Comparison of ENCODE assay signal across 8 cellular contexts in the genomic region with DNA sequence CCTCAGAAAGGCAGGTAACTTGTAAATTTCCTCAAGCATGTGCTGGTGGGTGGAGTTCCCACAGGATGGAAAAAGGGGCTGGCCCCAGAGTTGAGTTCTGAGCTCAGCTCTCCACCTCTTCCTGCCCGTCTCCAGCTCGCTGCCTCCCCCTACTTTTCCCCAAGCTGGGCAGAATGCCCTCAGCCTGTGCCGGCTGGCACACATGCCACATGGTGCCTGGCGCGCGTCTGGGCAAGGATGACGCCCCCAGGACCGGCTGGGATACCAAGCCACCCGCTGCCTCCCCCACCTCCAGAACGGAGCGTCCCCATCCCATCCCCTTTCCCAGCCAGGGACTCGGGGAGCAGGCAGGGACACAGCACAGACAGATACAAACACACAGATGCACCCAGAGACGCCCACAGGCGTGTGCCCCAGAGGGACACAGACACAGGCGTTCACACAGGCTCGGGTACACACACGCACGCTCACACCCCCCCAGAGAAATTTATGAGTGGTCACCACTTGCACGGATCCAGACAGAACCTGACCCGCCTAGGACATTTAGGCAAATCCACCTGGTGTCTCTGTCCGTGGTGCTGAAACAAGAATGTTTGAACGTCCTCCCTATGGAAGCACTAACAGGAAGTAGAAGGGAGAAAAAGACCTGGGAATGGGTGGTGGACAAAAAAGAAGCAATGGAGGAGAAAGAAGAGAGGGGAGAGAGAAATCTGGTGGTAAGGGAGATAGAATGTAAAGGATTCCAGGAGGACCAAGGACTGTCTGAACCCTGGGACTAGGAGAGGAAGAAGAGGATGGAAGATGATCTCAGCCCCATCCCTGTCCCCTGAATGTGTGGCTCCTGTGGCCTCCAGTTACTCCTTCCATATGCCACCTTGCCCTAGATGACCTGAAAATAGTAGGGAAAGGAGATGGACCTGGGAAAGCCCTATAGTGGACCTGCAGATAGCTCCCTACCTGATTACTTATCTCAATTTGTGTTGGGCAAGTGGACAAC. TPM values are rescaled to one million over a fixed set of nuclear protein-coding genes. Genes with fewer than 3 reads are reported as not detected.
A peak's percentile ranks its signal among the peaks of the same experiment; 100 is the strongest.
DNase-seq lines count a peak whose midpoint lies in the region; ATAC-seq and TF ChIP-seq lines count a peak whose summit lies in the region.

No MANE protein-coding gene starts in this region.

- peaks cover 100% of the 10 kb centered on the region for H3K27me3 Mint-ChIP-seq in Calu3 (ENCODE audit: unreplicated experiment)
- peaks cover 51% of the 10 kb centered on the region for H3K27me3 Mint-ChIP-seq in activated CD4-positive, alpha-beta T cell treated with anti-CD3 and anti-CD28 coated beads, Interleukin-2, amount 10 ng/mL, durations not matched to agents 7 days and 5 days
- peaks cover 10 to 31% (median 18%) of the 10 kb centered on the region in 3 donors for H3K27me3 Mint-ChIP-seq in immature natural killer cell (ENCODE audit: low read depth in 3 of 3)

- ATAC-seq in GM18867 (IDR thresholded peaks at IDR 0.05; ENCODE audit: unreplicated experiment), result no peak
- ATAC-seq in HG03460 (IDR thresholded peaks at IDR 0.05; ENCODE audit: unreplicated experiment), result no peak

- DNase-seq in Calu3 (peak; percentile 94), HuH-7.5 (ENCODE audit: low spot score) (peak; percentile 59), immature natural killer cell (peak in 2 of 3 donors; percentile 15 to 17), COLO829 (ENCODE audit: low spot score) (no peak), prostate gland (ENCODE audit: low spot score) (no peak)
- DNase-seq in activated CD4-positive, alpha-beta T cell treated with anti-CD3 and anti-CD28 coated beads, Interleukin-2, amount 10 ng/mL, durations not matched to agents 7 days and 5 days, result peak; percentile 64

- no peaks in the 10 kb centered on the region for H3K4me1 Mint-ChIP-seq in Calu3 (ENCODE audit: low read depth, unreplicated experiment)
- peaks cover 2% of the 10 kb centered on the region for H3K4me1 Mint-ChIP-seq in activated CD4-positive, alpha-beta T cell treated with anti-CD3 and anti-CD28 coated beads, Interleukin-2, amount 10 ng/mL, durations not matched to agents 7 days and 5 days
- H3K4me1 Mint-ChIP-seq in immature natural killer cell, result peaks cover 0 to 2% of the 10 kb centered on the region in 2 donors

- H3K27ac ChIP-seq in prostate gland, result no peak overlapping the region

- no peak overlapping the region for H3K4me3 ChIP-seq in prostate gland

- no peaks in the 10 kb centered on the region for H3K4me1 ChIP-seq in prostate gland (replicated peaks)

- TF ChIP-seq POLR2A in prostate gland (IDR thresholded peaks at IDR 0.05), result no peak

- H3K9me3 Mint-ChIP-seq in Calu3 (ENCODE audit: low read depth, unreplicated experiment) (peaks cover 3% of the 10 kb centered on the region), immature natural killer cell (peaks cover 0 to 7% (median 0%) of the 10 kb centered on the region in 6 donors)
- H3K9me3 Mint-ChIP-seq in activated CD4-positive, alpha-beta T cell treated with anti-CD3 and anti-CD28 coated beads, Interleukin-2, amount 10 ng/mL, durations not matched to agents 7 days and 5 days, result no peaks in the 10 kb centered on the region

- no peaks in the 10 kb centered on the region for H3K9me3 ChIP-seq in prostate gland

- H3K36me3 Mint-ChIP-seq in Calu3 (ENCODE audit: insufficient read depth, unreplicated experiment), result peaks cover 6% of the 10 kb centered on the region
- no peaks in the 10 kb centered on the region for H3K36me3 Mint-ChIP-seq in activated CD4-positive, alpha-beta T cell treated with anti-CD3 and anti-CD28 coated beads, Interleukin-2, amount 10 ng/mL, durations not matched to agents 7 days and 5 days (ENCODE audit: low read depth)
- H3K36me3 Mint-ChIP-seq in immature natural killer cell, result peaks cover 0 to 4% (median 4%) of the 10 kb centered on the region in 3 donors

- H3K4me3 Mint-ChIP-seq in Calu3 (ENCODE audit: low read depth, unreplicated experiment), result no peak overlapping the region
- no peak overlapping the region for H3K4me3 Mint-ChIP-seq in activated CD4-positive, alpha-beta T cell treated with anti-CD3 and anti-CD28 coated beads, Interleukin-2, amount 10 ng/mL, durations not matched to agents 7 days and 5 days
- H3K4me3 Mint-ChIP-seq in immature natural killer cell, result no peak overlapping the region

- CTCF ChIA-PET in Calu3 (lab: Charles Lee), result interaction anchor here (0.6 to 76.7 kb wide), 6 partner anchors 9 to 98 kb away, joined by 3 to 42089 read pairs (median 3); partner anchors contain the start of genes ERBB2, GRB7, MIEN1 and PGAP3
- CTCF ChIA-PET in activated CD4-positive, alpha-beta T cell treated with anti-CD3 and anti-CD28 coated beads, Interleukin-2, amount 10 ng/mL, durations not matched to agents 7 days and 5 days (lab: Charles Lee), result interaction anchor here (0.7 kb wide), 1 partner anchor 73 kb away, joined by 3 read pairs; the partner anchor contains the start of gene TCAP

- TF ChIP-seq CTCF in Calu3 (IDR thresholded peaks at IDR 0.05; ENCODE audit: unreplicated experiment), result peak; percentile 15
- no peak for TF ChIP-seq CTCF in prostate gland (IDR thresholded peaks at IDR 0.05)

- POLR2A ChIA-PET in activated CD4-positive, alpha-beta T cell treated with anti-CD3 and anti-CD28 coated beads, Interleukin-2, amount 10 ng/mL, durations not matched to agents 7 days and 5 days (lab: Charles Lee), result no interaction called here

- H3K27ac Mint-ChIP-seq in Calu3 (ENCODE audit: unreplicated experiment) (no peak overlapping the region), immature natural killer cell (no peak overlapping the region)
- H3K27ac Mint-ChIP-seq in activated CD4-positive, alpha-beta T cell treated with anti-CD3 and anti-CD28 coated beads, Interleukin-2, amount 10 ng/mL, durations not matched to agents 7 days and 5 days, result no peak overlapping the region

- no peaks in the 10 kb centered on the region for H3K36me3 ChIP-seq in prostate gland

- intact Hi-C loops in Calu3 (cut with micrococcal nuclease; ENCODE audit: unreplicated experiment) (no loop called here), prostate gland (cut with DNase I) (no loop called here)

- H3K27me3 ChIP-seq in prostate gland (replicated peaks; ENCODE audit: insufficient read depth), result peaks cover 19% of the 10 kb centered on the region

- 1% methylated on average over 19 of the region's 22 CpGs for WGBS in prostate gland

- no TSS peak for BruUV-seq in Calu3 (replicated peaks; lab: Mats Ljungman, UMichigan)

RNA-seq across cellular contexts. Expression of gene NEUROD2, which starts 15.5 kb away (rescaled TPM):
- total RNA-seq in Calu3 (2022) (not detected in 2 replicates), prostate gland (under 1 TPM in 1 of 2 donors, not detected in 1; 0.17 TPM)
- total RNA-seq in activated CD4-positive, alpha-beta T cell treated with anti-CD3 and anti-CD28 coated beads, Interleukin-2, amount 10 ng/mL, durations not matched to agents 7 days and 5 days, result not detected
- polyA plus RNA-seq in immature natural killer cell, result not detected

RNA-seq across cellular contexts. Expression of gene PPP1R1B, which starts 34.5 kb away (rescaled TPM):
- total RNA-seq in Calu3 (2022), result 8.3 and 11.1 TPM in 2 replicates
- not detected for total RNA-seq in activated CD4-positive, alpha-beta T cell treated with anti-CD3 and anti-CD28 coated beads, Interleukin-2, amount 10 ng/mL, durations not matched to agents 7 days and 5 days
- not detected for polyA plus RNA-seq in immature natural killer cell
- total RNA-seq in prostate gland, result 100 to 1,000 TPM in 1 of 2 donors, 10 to 100 TPM in 1; 69.0 to 108 TPM

RNA-seq across cellular contexts. Expression of gene STARD3, which starts 44.7 kb away (rescaled TPM):
- 2,579 and 2,697 TPM in 2 replicates for total RNA-seq in Calu3 (2022)
- total RNA-seq in activated CD4-positive, alpha-beta T cell treated with anti-CD3 and anti-CD28 coated beads, Interleukin-2, amount 10 ng/mL, durations not matched to agents 7 days and 5 days, result 10 to 100 TPM; 70.0 to 72.8 TPM
- polyA plus RNA-seq in immature natural killer cell, result 10 to 100 TPM; 45.1 to 88.6 (median 78.5) TPM
- total RNA-seq in prostate gland, result 100 to 1,000 TPM in 1 of 2 donors, 10 to 100 TPM in 1; 52.5 to 202 TPM

Comparison
In these comparisons a context has a peak if more than half of its experiments do, and no peak if none do; other contexts are left out.
1. DNase-seq: peak in Calu3 (single experiment), HuH-7.5 (single experiment), activated CD4-positive, alpha-beta T cell treated with anti-CD3 and anti-CD28 coated beads, Interleukin-2, amount 10 ng/mL, durations not matched to agents 7 days and 5 days (single experiment) and immature natural killer cell (2 of 3); none in COLO829 (single experiment) and prostate gland (single experiment).
2. RNA of gene STARD3, which starts 44.7 kb away (total RNA-seq): 2,579 to 2,697 TPM in Calu3; 52.5 to 202 TPM in prostate gland and 70.0 to 72.8 TPM in activated CD4-positive, alpha-beta T cell treated with anti-CD3 and anti-CD28 coated beads, Interleukin-2, amount 10 ng/mL, durations not matched to agents 7 days and 5 days; every median in the first group is over 10 times any median in the second.